2 cellular contexts compared by ENCODE assay signal in the genomic region with DNA sequence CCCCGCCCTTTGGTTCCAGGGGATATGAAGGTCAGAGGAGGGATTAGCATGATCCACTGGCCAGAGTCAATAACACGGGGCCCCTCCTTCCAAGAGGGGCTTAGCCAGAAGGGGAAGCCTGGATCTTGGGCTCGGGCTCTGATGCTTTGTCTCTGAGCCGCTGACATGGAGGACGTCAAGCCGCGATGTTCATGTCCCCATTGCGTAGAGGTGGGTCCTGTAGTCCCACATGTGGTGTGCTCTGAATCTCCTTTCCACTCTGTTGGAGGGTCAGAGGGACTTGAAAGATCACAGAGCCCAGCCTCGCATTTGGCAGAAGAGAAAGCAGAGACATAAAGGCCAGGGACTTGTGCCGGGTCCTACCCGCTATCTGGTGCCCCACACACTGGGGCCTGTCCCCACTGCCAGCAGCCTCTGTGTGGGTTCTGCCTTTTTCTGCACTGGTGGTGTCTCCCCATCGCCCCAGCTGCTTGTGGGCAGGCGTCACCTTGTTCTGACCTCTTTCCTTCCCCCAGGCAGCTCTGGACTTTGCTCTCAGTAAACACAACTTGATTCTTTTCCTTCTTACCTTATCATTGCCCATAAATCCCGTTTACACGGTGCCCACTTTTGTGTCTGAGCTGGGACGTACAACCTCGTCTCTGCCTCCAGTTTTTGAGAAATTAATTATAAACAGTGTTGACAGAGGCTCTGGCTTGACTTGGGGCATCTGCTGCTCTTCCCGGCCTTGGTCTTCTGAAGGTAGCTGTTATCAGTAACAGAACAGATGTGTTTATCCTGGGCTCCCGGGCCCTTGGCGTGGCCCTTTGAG.
TF ChIP-seq lines count a peak whose summit lies in the region.

No MANE protein-coding gene starts in this region.

TF ChIP-seq in IMR-90, 13 proteins besides CTCF, POLR2A, EP300 and RAD21:
- no peak for TF ChIP-seq CHD1 (IDR thresholded peaks at IDR 0.05; ENCODE audit: low read depth, low read length)
- TF ChIP-seq MAZ (IDR thresholded peaks at IDR 0.05; ENCODE audit: borderline replicate concordance, low read depth, low read length) = no peak
- no peak for TF ChIP-seq ELK1 (IDR thresholded peaks at IDR 0.05; ENCODE audit: borderline replicate concordance, low read depth, low read length)
- TF ChIP-seq FOS (IDR thresholded peaks at IDR 0.05; ENCODE audit: low read depth, low read length) = no peak
- no peak for TF ChIP-seq MAFK (IDR thresholded peaks at IDR 0.05; ENCODE audit: low read depth, low read length)
- TF ChIP-seq RFX5 (IDR thresholded peaks at IDR 0.05; ENCODE audit: low read depth, low read length) = no peak
- no peak for TF ChIP-seq MXI1 (IDR thresholded peaks at IDR 0.05; ENCODE audit: borderline replicate concordance, low read depth, low read length)
- TF ChIP-seq BHLHE40 (IDR thresholded peaks at IDR 0.05; ENCODE audit: low read depth, low read length) = no peak
- TF ChIP-seq SMC3 (IDR thresholded peaks at IDR 0.05; ENCODE audit: low read depth, low read length) = no peak
- TF ChIP-seq NFE2L2 (IDR thresholded peaks at IDR 0.05; ENCODE audit: low read depth, low read length) = no peak
- no peak for TF ChIP-seq RCOR1 (IDR thresholded peaks at IDR 0.05; ENCODE audit: insufficient replicate concordance, low read length)
- TF ChIP-seq, protein P1, sequence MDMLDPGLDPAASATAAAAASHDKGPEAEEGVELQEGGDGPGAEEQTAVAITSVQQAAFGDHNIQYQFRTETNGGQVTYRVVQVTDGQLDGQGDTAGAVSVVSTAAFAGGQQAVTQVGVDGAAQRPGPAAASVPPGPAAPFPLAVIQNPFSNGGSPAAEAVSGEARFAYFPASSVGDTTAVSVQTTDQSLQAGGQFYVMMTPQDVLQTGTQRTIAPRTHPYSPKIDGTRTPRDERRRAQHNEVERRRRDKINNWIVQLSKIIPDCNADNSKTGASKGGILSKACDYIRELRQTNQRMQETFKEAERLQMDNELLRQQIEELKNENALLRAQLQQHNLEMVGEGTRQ (IDR thresholded peaks at IDR 0.05; ENCODE audit: low read depth, low read length) = no peak
- TF ChIP-seq CEBPB (IDR thresholded peaks at IDR 0.05; ENCODE audit: low read depth, low read length) = no peak

TF ChIP-seq in H1, 55 proteins besides CTCF, POLR2A, EP300 and RAD21:
- TF ChIP-seq SIX5 (IDR thresholded peaks at IDR 0.05; ENCODE audit: low read depth, low read length) = no peak
- TF ChIP-seq PHF8 (conservative IDR thresholded peaks at IDR 0.05; ENCODE audit: low read depth, low read length) = no peak
- TF ChIP-seq CTBP2 (IDR thresholded peaks at IDR 0.05; ENCODE audit: borderline replicate concordance, insufficient read depth, insufficient read length, low read length) = no peak
- TF ChIP-seq CHD1 (IDR thresholded peaks at IDR 0.05; ENCODE audit: low read depth, low read length) = no peak
- TF ChIP-seq SP4 (IDR thresholded peaks at IDR 0.05; ENCODE audit: low read length) = no peak
- no peak for TF ChIP-seq GABPA (IDR thresholded peaks at IDR 0.05; ENCODE audit: borderline replicate concordance, insufficient read depth, low read length)
- TF ChIP-seq TEAD4 (IDR thresholded peaks at IDR 0.05; ENCODE audit: low read depth, low read length) = no peak
- no peak for TF ChIP-seq ATF3 (IDR thresholded peaks at IDR 0.05; ENCODE audit: insufficient read depth, low read depth, low read length)
- TF ChIP-seq RFX5 (IDR thresholded peaks at IDR 0.05; ENCODE audit: borderline replicate concordance, low read depth, low read length) = no peak
- TF ChIP-seq YY1 (IDR thresholded peaks at IDR 0.05; ENCODE audit: low read depth, low read length) = no peak
- TF ChIP-seq BRCA1 (IDR thresholded peaks at IDR 0.05; ENCODE audit: low read depth, low read length) = no peak
